Comparison of ENCODE assay signal across 23 cellular contexts in genomic region chr5:108341866-108342265, GRCh38. TPM values are rescaled to one million over a fixed set of nuclear protein-coding genes. Genes with fewer than 3 reads are reported as not detected.
DNase-seq lines count a peak whose midpoint lies in the region; ATAC-seq, FAIRE-seq and TF ChIP-seq lines count a peak whose summit lies in the region.
"Had no signal": no experiment of that assay in that cellular context is flagged by ENCODE, and none has a peak within 500 bp of the region (broad histone marks: within the 10 kb centered on the region; RNA-seq: fewer than 3 reads in every experiment).

No MANE protein-coding gene starts in this region.

- H3K9ac ChIP-seq in adipocyte (ENCODE audit: low read length), result no peak overlapping the region
- H3K9ac ChIP-seq: BLaER1 had no signal

- H3K27me3 ChIP-seq in heart left ventricle (no peaks in the 10 kb centered on the region), adipocyte (replicated peaks; ENCODE audit: control insufficient read depth, insufficient read depth, low read length) (no peaks in the 10 kb centered on the region)
- H3K27me3 ChIP-seq: BLaER1 had no signal

- H3K36me3 Mint-ChIP-seq in activated naive CD4-positive, alpha-beta T cell treated with anti-CD3 and anti-CD28 coated beads, Interleukin-2, amount 50 U/mL, for 72 hours, result no peaks in the 10 kb centered on the region

- peak overlapping the region in 2 of 12 donors; percentile 36 to 47 for H3K27ac ChIP-seq in heart left ventricle
- H3K27ac ChIP-seq: 22Rv1, BLaER1, C4-2B had no signal

- TF ChIP-seq CTCF in heart left ventricle (IDR thresholded peaks at IDR 0.05), result no peak

- TF ChIP-seq POLR2A in heart left ventricle (IDR thresholded peaks at IDR 0.05), result no peak

- 49 to 65% (median 58%) methylated on average over 1 of the region's 1 CpG for WGBS in heart left ventricle, 4 donors

- H3K9me3 ChIP-seq in heart left ventricle, result no peaks in the 10 kb centered on the region
- H3K9me3 ChIP-seq in adipocyte (ENCODE audit: control insufficient read depth, low read length), result no peaks in the 10 kb centered on the region
- H3K9me3 ChIP-seq: BLaER1, HAP-1 had no signal

- intact Hi-C loops in Right ventricle myocardium inferior (cut with DNase I) (loop anchor here (10.0 kb wide), 2 partner anchors 197 to 667 kb away; partner anchors contain the start of gene EFNA5), left cardiac atrium (cut with DNase I) (loop anchor here (5.0 to 10.0 kb wide), 2 partner anchors 80 to 87 kb away; no protein-coding TSS in a partner anchor), left ventricle myocardium superior (cut with micrococcal nuclease) (loop anchor here (10.0 kb wide), 1 partner anchor 197 kb away; no protein-coding TSS in a partner anchor), heart left ventricle (cut with DNase I) (loop anchor here in 4 of 10 donors (2.0 to 10.0 kb wide), 4 partner anchors 77 to 193 kb away; no protein-coding TSS in a partner anchor)

- H3K27ac Mint-ChIP-seq in activated naive CD4-positive, alpha-beta T cell treated with anti-CD3 and anti-CD28 coated beads, Interleukin-2, amount 50 U/mL, for 72 hours, result no peak overlapping the region
- H3K27ac Mint-ChIP-seq: B cell; CD4-positive, CD25-positive, alpha-beta regulatory T cell; CD8-positive, alpha-beta T cell had no signal

- DNase-seq in Right ventricle myocardium inferior (ENCODE audit: missing footprints) (no peak), left cardiac atrium (no peak), left ventricle myocardium superior (no peak), heart left ventricle (no peak), adipocyte (ENCODE audit: low read depth) (peak; percentile 5), NCI-H2227 treated with DMSO at 0.1 percent for 48 hours (lab: John Stamatoyannopoulos, UW) (no peak)
- no peak for DNase-seq in activated naive CD4-positive, alpha-beta T cell treated with anti-CD3 and anti-CD28 coated beads, Interleukin-2, amount 50 U/mL, for 72 hours (ENCODE audit: low spot score in 2 of 2)
- DNase-seq: CD4-positive, CD25-positive, alpha-beta regulatory T cell; CD8-positive, alpha-beta T cell; DMS53; DMS79 treated with DMSO at 0.1 percent for 48 hours; GF-D8; GOT3 had no signal

- FAIRE-seq in islet of Langerhans (lab: Jason Lieb, UNC), result peak; percentile 60
- FAIRE-seq: A204.1, GM12891, GM18507, H54 had no signal

- peaks cover 0 to 8% (median 0%) of the 10 kb centered on the region in 9 donors for H3K36me3 ChIP-seq in heart left ventricle
- peaks cover 3% of the 10 kb centered on the region for H3K36me3 ChIP-seq in adipocyte (ENCODE audit: control insufficient read depth, insufficient read depth, low read length, severe bottlenecking)
- H3K36me3 ChIP-seq: BLaER1, HAP-1 had no signal

- no peaks in the 10 kb centered on the region for H3K9me3 Mint-ChIP-seq in activated naive CD4-positive, alpha-beta T cell treated with anti-CD3 and anti-CD28 coated beads, Interleukin-2, amount 50 U/mL, for 72 hours
- H3K9me3 Mint-ChIP-seq: CD4-positive, CD25-positive, alpha-beta regulatory T cell; CD8-positive, alpha-beta T cell had no signal

- ATAC-seq in Right ventricle myocardium inferior, result peak; percentile 16
- ATAC-seq in left cardiac atrium, result no peak
- peak; percentile 61 for ATAC-seq in left ventricle myocardium superior
- no peak for ATAC-seq in heart left ventricle
- ATAC-seq in activated naive CD4-positive, alpha-beta T cell treated with anti-CD3 and anti-CD28 coated beads, Interleukin-2, amount 50 U/mL, for 72 hours, result no peak
- ATAC-seq: CD8-positive, alpha-beta T cell had no signal

- H3K4me3 ChIP-seq in heart left ventricle, result no peak overlapping the region
- no peak overlapping the region for H3K4me3 ChIP-seq in adipocyte (ENCODE audit: low read length)
- H3K4me3 ChIP-seq: BLaER1, HAP-1 had no signal

- H3K4me1 ChIP-seq in heart left ventricle, result peaks cover 0 to 10% (median 0%) of the 10 kb centered on the region in 12 donors
- no peaks in the 10 kb centered on the region for H3K4me1 ChIP-seq in adipocyte (ENCODE audit: control insufficient read depth, insufficient read depth, low read length)
- H3K4me1 ChIP-seq: BLaER1, HAP-1 had no signal

RNA-seq across cellular contexts. Expression of gene FBXL17, which starts 40.0 kb away (rescaled TPM):
- total RNA-seq in Right ventricle myocardium inferior, result 43.6 TPM
- 10 to 100 TPM; 25.0 to 32.9 TPM for total RNA-seq in left cardiac atrium
- 45.1 TPM for total RNA-seq in left ventricle myocardium superior
- total RNA-seq in heart left ventricle, result 10 to 100 TPM; 25.9 to 39.4 (median 33.6) TPM
- 10 to 100 TPM; 10.2 to 15.7 TPM for polyA plus RNA-seq in heart left ventricle
- 1 to 10 TPM; 3.1 to 7.0 TPM for total RNA-seq in activated naive CD4-positive, alpha-beta T cell treated with anti-CD3 and anti-CD28 coated beads, Interleukin-2, amount 50 U/mL, for 72 hours

Comparison
In these comparisons a context has a peak if more than half of its experiments do, and no peak if none do; other contexts are left out.
1. ATAC-seq: peak in Right ventricle myocardium inferior (single experiment) and left ventricle myocardium superior (single experiment); none in left cardiac atrium (0 of 2), heart left ventricle (0 of 4) and activated naive CD4-positive, alpha-beta T cell treated with anti-CD3 and anti-CD28 coated beads, Interleukin-2, amount 50 U/mL, for 72 hours (0 of 2).